In genomic region chr15:67242665-67243064, GRCh38 we compare ENCODE assay signal across 11 cellular contexts. TPM values are rescaled to one million over a fixed set of nuclear protein-coding genes. Genes with fewer than 3 reads are reported as not detected.
DNase-seq lines count a peak whose midpoint lies in the region; ATAC-seq and TF ChIP-seq lines count a peak whose summit lies in the region.
"Had no signal": no experiment of that assay in that cellular context is flagged by ENCODE, and none has a peak within 500 bp of the region (broad histone marks: within the 10 kb centered on the region; RNA-seq: fewer than 3 reads in every experiment).

No MANE protein-coding gene starts in this region.

- peak overlapping the region; percentile 91 for H3K27ac ChIP-seq in OCI-LY3 (ENCODE audit: low read length)

- TF ChIP-seq CTCF in OCI-LY3 (IDR thresholded peaks at IDR 0.05; ENCODE audit: low read depth, low read length) = no peak

- H3K9me3 ChIP-seq in OCI-LY3 (ENCODE audit: insufficient read depth, low read length) = no peaks in the 10 kb centered on the region

- no peak for DNase-seq in activated T-cell treated with anti-CD3 and anti-CD28 coated beads, Interleukin-2, amount 50 U/mL, for 72 hours
- no peak for DNase-seq in activated T-cell treated with anti-CD3 and anti-CD28 coated beads for 4 hours
- DNase-seq in dedifferentiated amniotic fluid mesenchymal stem cell (ENCODE audit: extremely low spot score) = peak; percentile 26
- DNase-seq in stimulated activated effector memory CD8-positive, alpha-beta T cell treated with anti-CD3 and anti-CD28 coated beads, Interleukin-12 subunit alpha, Interleukin-12 subunit beta, amount 100 ng/mL, for 72 hours (ENCODE audit: low spot score in 2 of 2) = no peak
- no peak for DNase-seq in posterior cingulate gyrus
- DNase-seq in stimulated activated CD4-positive, alpha-beta T cell treated with anti-CD3 and anti-CD28 coated beads, Interleukin-4, amount 100 ng/mL, for 4 hours = no peak
- DNase-seq: AML-193, cerebellar nuclear complex, head of caudate nucleus had no signal

- peaks cover 45% of the 10 kb centered on the region for H3K4me1 Mint-ChIP-seq in activated T-cell treated with anti-CD3 and anti-CD28 coated beads, Interleukin-2, amount 50 U/mL, for 72 hours (ENCODE audit: low read depth)
- peaks cover 42% of the 10 kb centered on the region for H3K4me1 Mint-ChIP-seq in stimulated activated effector memory CD8-positive, alpha-beta T cell treated with anti-CD3 and anti-CD28 coated beads, Interleukin-12 subunit alpha, Interleukin-12 subunit beta, amount 100 ng/mL, for 72 hours

- peaks cover 32% of the 10 kb centered on the region for H3K36me3 ChIP-seq in OCI-LY3 (replicated peaks; ENCODE audit: low read depth, low read length)

- ATAC-seq in activated T-cell treated with anti-CD3 and anti-CD28 coated beads, Interleukin-2, amount 50 U/mL, for 72 hours (replicated peaks in 1 of 2) = no peak
- no peak for ATAC-seq in stimulated activated effector memory CD8-positive, alpha-beta T cell treated with anti-CD3 and anti-CD28 coated beads, Interleukin-12 subunit alpha, Interleukin-12 subunit beta, amount 100 ng/mL, for 72 hours
- ATAC-seq in GM21515 (IDR thresholded peaks at IDR 0.05; ENCODE audit: unreplicated experiment) = no peak

- H3K9ac ChIP-seq in OCI-LY3 (ENCODE audit: low read length) = peak overlapping the region; percentile 5; the same call in 1 of the 2 replicates

- peak overlapping the region; percentile 57 for H3K4me2 ChIP-seq in OCI-LY3 (ENCODE audit: low read length)

- no peak overlapping the region for H2AFZ ChIP-seq in OCI-LY3 (ENCODE audit: low read depth, low read length)

- intact Hi-C loops in posterior cingulate gyrus (cut with DNase I) = no loop called here

- H4K20me1 ChIP-seq in OCI-LY3 (ENCODE audit: insufficient read depth, low read length) = 0 out of 2 replicates have a peak, but pooled peaks cover 3% of the 10 kb centered on the region

- H3K4me1 ChIP-seq in OCI-LY3 (ENCODE audit: low read length) = peaks cover 46% of the 10 kb centered on the region

- no peaks in the 10 kb centered on the region for H3K27me3 ChIP-seq in OCI-LY3 (ENCODE audit: low read depth, low read length)

- H3K27me3 Mint-ChIP-seq in activated T-cell treated with anti-CD3 and anti-CD28 coated beads, Interleukin-2, amount 50 U/mL, for 72 hours (ENCODE audit: low read depth) = no peaks in the 10 kb centered on the region

- peaks cover 2 to 24% of the 10 kb centered on the region in 2 donors for H3K36me3 Mint-ChIP-seq in activated T-cell treated with anti-CD3 and anti-CD28 coated beads, Interleukin-2, amount 50 U/mL, for 72 hours (ENCODE audit: insufficient read depth in 2 of 2)
- peaks cover 36% of the 10 kb centered on the region for H3K36me3 Mint-ChIP-seq in stimulated activated effector memory CD8-positive, alpha-beta T cell treated with anti-CD3 and anti-CD28 coated beads, Interleukin-12 subunit alpha, Interleukin-12 subunit beta, amount 100 ng/mL, for 72 hours

- H3K27ac Mint-ChIP-seq in activated T-cell treated with anti-CD3 and anti-CD28 coated beads, Interleukin-2, amount 50 U/mL, for 72 hours = peak overlapping the region; percentile 74
- no peak overlapping the region for H3K27ac Mint-ChIP-seq in stimulated activated effector memory CD8-positive, alpha-beta T cell treated with anti-CD3 and anti-CD28 coated beads, Interleukin-12 subunit alpha, Interleukin-12 subunit beta, amount 100 ng/mL, for 72 hours

- H3K4me3 Mint-ChIP-seq in activated T-cell treated with anti-CD3 and anti-CD28 coated beads, Interleukin-2, amount 50 U/mL, for 72 hours = peak overlapping the region in 1 of 2 donors; percentile 56
- peak overlapping the region; percentile 5 for H3K4me3 Mint-ChIP-seq in stimulated activated effector memory CD8-positive, alpha-beta T cell treated with anti-CD3 and anti-CD28 coated beads, Interleukin-12 subunit alpha, Interleukin-12 subunit beta, amount 100 ng/mL, for 72 hours

- peaks cover 0 to 3% of the 10 kb centered on the region in 2 donors for H3K9me3 Mint-ChIP-seq in activated T-cell treated with anti-CD3 and anti-CD28 coated beads, Interleukin-2, amount 50 U/mL, for 72 hours
- peaks cover 2% of the 10 kb centered on the region for H3K9me3 Mint-ChIP-seq in stimulated activated effector memory CD8-positive, alpha-beta T cell treated with anti-CD3 and anti-CD28 coated beads, Interleukin-12 subunit alpha, Interleukin-12 subunit beta, amount 100 ng/mL, for 72 hours

- H3K4me3 ChIP-seq in OCI-LY3 (ENCODE audit: low read length) = peak overlapping the region; percentile 51

- peaks cover 72% of the 10 kb centered on the region for H3K79me2 ChIP-seq in OCI-LY3 (ENCODE audit: low read length)

RNA-seq across cellular contexts. Expression of gene AAGAB, which starts 11.8 kb away (rescaled TPM):
- 10 to 100 TPM; 51.7 to 65.0 TPM for total RNA-seq in activated T-cell treated with anti-CD3 and anti-CD28 coated beads, Interleukin-2, amount 50 U/mL, for 72 hours

RNA-seq across cellular contexts. Expression of gene IQCH, which starts 11.9 kb away (rescaled TPM):
- 1 to 10 TPM; 3.6 to 3.7 TPM for total RNA-seq in activated T-cell treated with anti-CD3 and anti-CD28 coated beads, Interleukin-2, amount 50 U/mL, for 72 hours
